Comparison of ENCODE assay signal across 1 cellular context in the genomic region with DNA sequence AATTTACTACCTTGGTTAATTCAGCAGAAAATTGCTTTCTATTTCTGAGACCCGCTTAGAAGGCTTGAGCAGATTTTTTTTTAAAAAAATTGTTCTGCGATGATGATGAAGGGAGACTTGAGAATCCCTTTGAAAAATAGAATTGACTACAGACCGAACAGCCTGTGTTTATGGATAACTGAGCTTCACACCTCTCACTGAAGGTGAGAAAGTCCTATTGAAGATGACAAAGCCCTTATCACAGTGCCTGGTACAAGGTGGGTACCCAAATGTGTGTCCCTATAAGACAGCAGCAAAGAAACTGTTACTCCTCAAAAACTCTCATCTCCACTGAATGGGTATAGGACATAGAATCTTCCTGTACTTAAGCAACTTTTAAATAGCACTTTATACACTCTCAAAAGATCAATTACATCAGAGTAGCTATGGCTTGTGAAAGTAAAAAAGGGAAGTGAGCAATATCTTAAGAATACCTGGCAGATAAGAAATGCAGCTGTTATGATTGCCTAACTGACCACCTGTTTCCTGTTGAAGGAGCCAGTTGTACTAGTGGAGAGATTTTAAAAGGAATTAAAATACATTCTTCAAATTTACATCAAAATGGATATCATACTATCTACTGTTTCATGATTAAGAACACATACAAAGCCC.
TF ChIP-seq lines count a peak whose summit lies in the region.

No MANE protein-coding gene starts in this region.

TF ChIP-seq in GM23338, 12 proteins besides CTCF, POLR2A, EP300 and RAD21 (continued from another document):
- TF ChIP-seq, protein P1, sequence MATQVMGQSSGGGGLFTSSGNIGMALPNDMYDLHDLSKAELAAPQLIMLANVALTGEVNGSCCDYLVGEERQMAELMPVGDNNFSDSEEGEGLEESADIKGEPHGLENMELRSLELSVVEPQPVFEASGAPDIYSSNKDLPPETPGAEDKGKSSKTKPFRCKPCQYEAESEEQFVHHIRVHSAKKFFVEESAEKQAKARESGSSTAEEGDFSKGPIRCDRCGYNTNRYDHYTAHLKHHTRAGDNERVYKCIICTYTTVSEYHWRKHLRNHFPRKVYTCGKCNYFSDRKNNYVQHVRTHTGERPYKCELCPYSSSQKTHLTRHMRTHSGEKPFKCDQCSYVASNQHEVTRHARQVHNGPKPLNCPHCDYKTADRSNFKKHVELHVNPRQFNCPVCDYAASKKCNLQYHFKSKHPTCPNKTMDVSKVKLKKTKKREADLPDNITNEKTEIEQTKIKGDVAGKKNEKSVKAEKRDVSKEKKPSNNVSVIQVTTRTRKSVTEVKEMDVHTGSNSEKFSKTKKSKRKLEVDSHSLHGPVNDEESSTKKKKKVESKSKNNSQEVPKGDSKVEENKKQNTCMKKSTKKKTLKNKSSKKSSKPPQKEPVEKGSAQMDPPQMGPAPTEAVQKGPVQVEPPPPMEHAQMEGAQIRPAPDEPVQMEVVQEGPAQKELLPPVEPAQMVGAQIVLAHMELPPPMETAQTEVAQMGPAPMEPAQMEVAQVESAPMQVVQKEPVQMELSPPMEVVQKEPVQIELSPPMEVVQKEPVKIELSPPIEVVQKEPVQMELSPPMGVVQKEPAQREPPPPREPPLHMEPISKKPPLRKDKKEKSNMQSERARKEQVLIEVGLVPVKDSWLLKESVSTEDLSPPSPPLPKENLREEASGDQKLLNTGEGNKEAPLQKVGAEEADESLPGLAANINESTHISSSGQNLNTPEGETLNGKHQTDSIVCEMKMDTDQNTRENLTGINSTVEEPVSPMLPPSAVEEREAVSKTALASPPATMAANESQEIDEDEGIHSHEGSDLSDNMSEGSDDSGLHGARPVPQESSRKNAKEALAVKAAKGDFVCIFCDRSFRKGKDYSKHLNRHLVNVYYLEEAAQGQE (IDR thresholded peaks at IDR 0.05; ENCODE audit: unreplicated experiment), result no peak
- TF ChIP-seq ETS1 (IDR thresholded peaks at IDR 0.05), result no peak
